36 cellular contexts compared by ENCODE assay signal in the genomic region with DNA sequence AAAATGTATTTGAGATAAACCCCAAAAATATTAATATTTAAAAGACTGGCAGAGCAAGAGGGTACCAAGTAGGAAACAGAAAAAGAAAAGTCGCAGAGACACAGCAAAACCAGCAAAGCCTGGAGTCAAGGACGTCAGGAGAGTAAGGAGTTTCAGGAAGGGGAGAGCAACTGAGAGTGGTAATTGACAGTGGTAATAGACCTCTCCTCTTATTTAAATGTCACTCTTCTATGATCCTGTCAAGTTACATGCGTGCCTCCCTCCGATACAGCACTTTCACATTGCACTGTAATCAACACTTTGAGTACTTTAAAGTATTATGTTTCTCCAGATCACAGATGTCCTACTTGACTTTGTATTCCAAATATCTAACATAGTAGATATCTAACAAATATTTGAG.
"Had no signal": no experiment of that assay in that cellular context is flagged by ENCODE, and none has a peak within 500 bp of the region (broad histone marks: within the 10 kb centered on the region; RNA-seq: fewer than 3 reads in every experiment).

No MANE protein-coding gene starts in this region.

- H3K36me3 ChIP-seq: MG63 had no signal

- H3K4me2 ChIP-seq: KMS-11 had no signal

- H3K27me3 ChIP-seq: MG63 had no signal

- DNase-seq: Karpas-422, Kasumi-1, KG1, MG63, MM.1S, MV-4-11, NCI-H1048, NCI-H1092, NCI-H1092 treated with DMSO at 0.1 percent for 48 hours, NCI-H1105, NCI-H1105 treated with DMSO at 0.1 percent for 48 hours, NCI-H1417, NCI-H1417 treated with DMSO at 0.1 percent for 48 hours, NCI-H1436, NCI-H1436 treated with DMSO at 0.1 percent for 48 hours, NCI-H146, NCI-H1694, NCI-H1694 treated with DMSO at 0.1 percent for 48 hours, NCI-H187, NCI-H187 treated with DMSO at 0.1 percent for 48 hours, NCI-H1930, NCI-H2029, NCI-H2029 treated with DMSO at 0.1 percent for 48 hours, NCI-H2081, NCI-H2081 treated with DMSO at 0.1 percent for 48 hours, NCI-H2107, NCI-H2171, NCI-H2171 treated with DMSO at 0.1 percent for 48 hours, NCI-H226, NCI-H345, NCI-H446, NCI-H446 treated with DMSO at 0.1 percent for 48 hours, NCI-H510A, NCI-H510A treated with DMSO at 0.1 percent for 48 hours, NCI-H524 treated with DMSO at 0.1 percent for 48 hours had no signal

- H3K4me3 ChIP-seq: MG63 had no signal

- H3K9ac ChIP-seq: KMS-11 had no signal

- H3K27ac ChIP-seq: KMS-11 had no signal
